14 cellular contexts compared by ENCODE assay signal in genomic region chr4:2691952-2692435, GRCh38.
DNase-seq lines count a peak whose midpoint lies in the region; ATAC-seq, FAIRE-seq and TF ChIP-seq lines count a peak whose summit lies in the region.
"Had no signal": no experiment of that assay in that cellular context is flagged by ENCODE, and none has a peak within 500 bp of the region (broad histone marks: within the 10 kb centered on the region; RNA-seq: fewer than 3 reads in every experiment).

No MANE protein-coding gene starts in this region.

- no peak overlapping the region for H2BK5ac ChIP-seq in mesendoderm (ENCODE audit: low read length)

- no peak overlapping the region for H2AK5ac ChIP-seq in mesendoderm (ENCODE audit: low read length)

- H3K36me3 ChIP-seq in psoas muscle (ENCODE audit: insufficient read depth in 1 of 2, low read depth in 1 of 2) (peaks cover 10 to 90% of the 10 kb centered on the region in 2 donors), mesendoderm (ENCODE audit: control insufficient read depth, insufficient read depth, low read length) (peaks cover 27% of the 10 kb centered on the region)

- no peak overlapping the region for H3K56ac ChIP-seq in mesendoderm (ENCODE audit: low read length)

- intact Hi-C loops in psoas muscle (cut with DNase I), result no loop called here

- H3K27ac ChIP-seq in psoas muscle (no peak overlapping the region), mesendoderm (ENCODE audit: low read depth, low read length) (no peak overlapping the region)
- H3K27ac ChIP-seq: lower lobe of right lung, PC-9 had no signal

- ATAC-seq in activated CD4-positive, CD25-positive, alpha-beta regulatory T cell treated with anti-CD3 and anti-CD28 coated beads, Interleukin-2, amount 50 U/mL, for 24 hours, result peak; percentile 80 to 85
- ATAC-seq in psoas muscle, result no peak
- no peak for ATAC-seq in left lobe of liver
- ATAC-seq: lower lobe of right lung had no signal

- no peaks in the 10 kb centered on the region for H3K27me3 ChIP-seq in psoas muscle (ENCODE audit: insufficient read depth in 3 of 3, low read length in 2 of 3)
- no peaks in the 10 kb centered on the region for H3K27me3 ChIP-seq in mesendoderm (ENCODE audit: insufficient read depth, low read length, poor library complexity)

- DNase-seq in activated CD4-positive, CD25-positive, alpha-beta regulatory T cell (lab: John Stamatoyannopoulos, UW), result no peak
- DNase-seq in GM12892 (ENCODE audit: insufficient read length) (no peak), psoas muscle (no peak), left lobe of liver (ENCODE audit: low spot score) (no peak), mesendoderm (no peak)
- DNase-seq in activated naive CD4-positive, alpha-beta T cell treated with anti-CD3 and anti-CD28 coated beads, Interleukin-2, amount 50 U/mL, for 16 hours, result peak; percentile 23
- peak; percentile 57 for DNase-seq in stimulated activated CD4-positive, alpha-beta T cell treated with anti-CD3 and anti-CD28 coated beads, Interleukin-1b, Interleukin-23, amount 100 ng/mL, for 48 hours
- DNase-seq: lower lobe of right lung; MV-4-11; NCI-H2081; NCI-H524 treated with DMSO at 0.1 percent for 48 hours; PC-9; stimulated activated naive CD4-positive, alpha-beta T cell treated with Interleukin-2 at 50 U/mL for 16 hours had no signal

- no peak for TF ChIP-seq POLR2A in GM12892 (IDR thresholded peaks at IDR 0.05; ENCODE audit: low read depth, low read length)

- no peak overlapping the region for H3K9ac ChIP-seq in mesendoderm (ENCODE audit: low read length)

- H2BK15ac ChIP-seq in mesendoderm (replicated peaks; ENCODE audit: low read depth), result no peak overlapping the region

- no peak overlapping the region for H4K5ac ChIP-seq in mesendoderm (ENCODE audit: low read length)

- 92 to 93% (median 92%) methylated on average over 7 of the region's 7 CpGs for WGBS in psoas muscle, 3 donors
- no CpG with 5 or more reads among the region's 7 CpGs for WGBS in mesendoderm (ENCODE audit: extremely low coverage, insufficient coverage, low lambda C conversion rate)

- H4K8ac ChIP-seq in mesendoderm (ENCODE audit: low read depth, low read length), result no peak overlapping the region

- no peak overlapping the region for H3K4me2 ChIP-seq in mesendoderm (ENCODE audit: low read length)
- H3K4me2 ChIP-seq: PC-9 had no signal

- H3K18ac ChIP-seq in mesendoderm (ENCODE audit: low read length), result no peak overlapping the region

- H3K79me1 ChIP-seq in mesendoderm (ENCODE audit: low read length), result no peaks in the 10 kb centered on the region

- no peak overlapping the region for H3K23ac ChIP-seq in mesendoderm (ENCODE audit: low read length)

- no peak for TF ChIP-seq CTCF in psoas muscle (IDR thresholded peaks at IDR 0.05)

- no peaks in the 10 kb centered on the region for H3K79me2 ChIP-seq in mesendoderm (ENCODE audit: control insufficient read depth, insufficient read depth, low read length)

- H3K4me3 ChIP-seq in psoas muscle (no peak overlapping the region), mesendoderm (ENCODE audit: low read length) (no peak overlapping the region)
- H3K4me3 ChIP-seq: lower lobe of right lung, PC-9 had no signal

- no peaks in the 10 kb centered on the region for H3K9me3 ChIP-seq in psoas muscle
- H3K9me3 ChIP-seq: lower lobe of right lung had no signal

- no peak overlapping the region for H2BK120ac ChIP-seq in mesendoderm (ENCODE audit: low read depth, low read length)

- H3K4ac ChIP-seq in mesendoderm (ENCODE audit: low read depth, low read length), result no peak overlapping the region

- H3K4me1 ChIP-seq in psoas muscle, result no peaks in the 10 kb centered on the region
- H3K4me1 ChIP-seq in mesendoderm (ENCODE audit: control insufficient read depth, low read depth, low read length), result no peaks in the 10 kb centered on the region

- peak; percentile 85 for FAIRE-seq in GM12892 (lab: Jason Lieb, UNC)

Comparison
In these comparisons a context has a peak if more than half of its experiments do, and no peak if none do; other contexts are left out.
1. ATAC-seq: peak in activated CD4-positive, CD25-positive, alpha-beta regulatory T cell treated with anti-CD3 and anti-CD28 coated beads, Interleukin-2, amount 50 U/mL, for 24 hours (2 of 2); none in psoas muscle (0 of 4) and left lobe of liver (single experiment).
2. DNase-seq: peak in activated naive CD4-positive, alpha-beta T cell treated with anti-CD3 and anti-CD28 coated beads, Interleukin-2, amount 50 U/mL, for 16 hours (single experiment) and stimulated activated CD4-positive, alpha-beta T cell treated with anti-CD3 and anti-CD28 coated beads, Interleukin-1b, Interleukin-23, amount 100 ng/mL, for 48 hours (single experiment); none in activated CD4-positive, CD25-positive, alpha-beta regulatory T cell (0 of 4), GM12892 (single experiment), psoas muscle (0 of 2), left lobe of liver (single experiment) and mesendoderm (single experiment).